8 cellular contexts compared by ENCODE assay signal in genomic region chr9:69549310-69550202, GRCh38.
DNase-seq lines count a peak whose midpoint lies in the region; ATAC-seq and TF ChIP-seq lines count a peak whose summit lies in the region.

No MANE protein-coding gene starts in this region.

- intact Hi-C loops in mucosa of descending colon (cut with DNase I, micrococcal nuclease) = loop anchor here (5.0 kb wide), 1 partner anchor 127 kb away; no protein-coding TSS in a partner anchor

- H3K9me3 ChIP-seq in mucosa of descending colon = no peaks in the 10 kb centered on the region

- DNase-seq in EH (ENCODE audit: low read depth) (peak; percentile 56), endothelial cell (ENCODE audit: low spot score) (peak; percentile 27), mucosa of descending colon (peak in 1 of 3 donors; percentile 31), DMS153 (lab: John Stamatoyannopoulos, UW) (no peak), GF-D8 (lab: John Stamatoyannopoulos, UW) (no peak)

- TF ChIP-seq CTCF in 22Rv1 (IDR thresholded peaks at IDR 0.05) = peak; percentile 89
- TF ChIP-seq CTCF in endothelial cell (IDR thresholded peaks at IDR 0.05; ENCODE audit: unreplicated experiment) = peak; percentile 96
- TF ChIP-seq CTCF in mucosa of descending colon (IDR thresholded peaks at IDR 0.05) = peak; percentile 47

- ATAC-seq in HG03521 (IDR thresholded peaks at IDR 0.05; ENCODE audit: unreplicated experiment) = peak; percentile 51
- ATAC-seq in SK-N-SH treated with all-trans-retinoic acid at 6 μM for 48 hours = peak; percentile 73
- peak; percentile 69 for ATAC-seq in mucosa of descending colon

- H3K9me3 Mint-ChIP-seq in endothelial cell (ENCODE audit: unreplicated experiment) = no peaks in the 10 kb centered on the region

- no peaks in the 10 kb centered on the region for H3K4me1 ChIP-seq in mucosa of descending colon (ENCODE audit: low read depth)

- H3K36me3 ChIP-seq in mucosa of descending colon (ENCODE audit: low read depth) = no peaks in the 10 kb centered on the region

- no peak overlapping the region for H3K27ac Mint-ChIP-seq in endothelial cell (ENCODE audit: unreplicated experiment)

- H3K27me3 Mint-ChIP-seq in endothelial cell (ENCODE audit: unreplicated experiment) = no peaks in the 10 kb centered on the region

- no peak overlapping the region for H3K4me3 Mint-ChIP-seq in endothelial cell (ENCODE audit: unreplicated experiment)

- no peaks in the 10 kb centered on the region for H3K4me1 Mint-ChIP-seq in endothelial cell (ENCODE audit: unreplicated experiment)

- H3K36me3 Mint-ChIP-seq in endothelial cell (ENCODE audit: low read depth, unreplicated experiment) = no peaks in the 10 kb centered on the region

- no peak overlapping the region for H3K27ac ChIP-seq in 22Rv1

- no peak overlapping the region for H3K4me3 ChIP-seq in mucosa of descending colon

TF ChIP-seq in SK-N-SH treated with all-trans-retinoic acid at 6 μM for 48 hours, 23 proteins besides CTCF, POLR2A, EP300 and RAD21:
- TF ChIP-seq CREB5 (CRISPR knock-in tag; IDR thresholded peaks at IDR 0.05; ENCODE audit: low read depth) = no peak
- TF ChIP-seq PPARA (CRISPR knock-in tag; IDR thresholded peaks at IDR 0.05; ENCODE audit: borderline replicate concordance) = no peak
- no peak for TF ChIP-seq PATZ1 (CRISPR knock-in tag; IDR thresholded peaks at IDR 0.05; ENCODE audit: borderline replicate concordance)

Comparison
In these comparisons a context has a peak if more than half of its experiments do, and no peak if none do; other contexts are left out.
1. DNase-seq: peak in EH (single experiment) and endothelial cell (single experiment); none in DMS153 (single experiment) and GF-D8 (single experiment).
2. Peak in every context shown above with its lines, with median percentiles within 50 percentile points of each other: CTCF ChIP-seq and ATAC-seq.